In genomic region chr10:43077421-43078171, GRCh38 we compare ENCODE assay signal across 8 cellular contexts. TPM values are rescaled to one million over a fixed set of nuclear protein-coding genes. Genes with fewer than 3 reads are reported as not detected.
DNase-seq lines count a peak whose midpoint lies in the region; ATAC-seq and TF ChIP-seq lines count a peak whose summit lies in the region.

No MANE protein-coding gene starts in this region.

- peaks cover 0 to 2% (median 0%) of the 10 kb centered on the region in 3 experiments; a peak in 1 of 7 replicates for H3K36me3 Mint-ChIP-seq in H9 (ENCODE audit: insufficient read depth in 1 of 3, low read depth in 3 of 3)
- H3K36me3 Mint-ChIP-seq in naive thymus-derived CD8-positive, alpha-beta T cell, result no peaks in the 10 kb centered on the region

- no peak overlapping the region for H4K5ac ChIP-seq in H9 (ENCODE audit: insufficient read length, low read depth, low read length)

- H3K4me2 ChIP-seq in H9 (ENCODE audit: insufficient read depth, insufficient read length, low read length), result peak overlapping the region; percentile 34

- ATAC-seq in naive thymus-derived CD8-positive, alpha-beta T cell, result no peak
- ATAC-seq in GM18505 (IDR thresholded peaks at IDR 0.05; ENCODE audit: unreplicated experiment), result no peak
- no peak for ATAC-seq in HG02840 (IDR thresholded peaks at IDR 0.05; ENCODE audit: low FRiP score, unreplicated experiment)

- H3K18ac ChIP-seq in H9 (ENCODE audit: insufficient read length, low read depth, low read length), result no peak overlapping the region

- DNase-seq in H9 (no peak), WERI-Rb-1 (no peak), germinal center (ENCODE audit: low spot score) (no peak)
- no peak for DNase-seq in naive thymus-derived CD8-positive, alpha-beta T cell

- no peaks in the 10 kb centered on the region for H3K4me1 ChIP-seq in ACC112 (ENCODE audit: control insufficient read depth, insufficient read depth, low read length, unreplicated experiment)
- H3K4me1 ChIP-seq in H9 (ENCODE audit: insufficient read depth, low read length), result no peaks in the 10 kb centered on the region
- H3K4me1 ChIP-seq in ectodermal cell (ENCODE audit: control insufficient read depth, insufficient read depth, low read length), result peaks cover 4% of the 10 kb centered on the region

- H3T11ph ChIP-seq in H9 (ENCODE audit: low read length), result no peak overlapping the region

- H3K79me2 ChIP-seq in ACC112 (ENCODE audit: control insufficient read depth, insufficient read depth, low read length, unreplicated experiment), result no peaks in the 10 kb centered on the region
- H3K79me2 ChIP-seq in H9 (ENCODE audit: insufficient read depth, low read length), result no peaks in the 10 kb centered on the region

- no peak overlapping the region for H3K9ac ChIP-seq in H9 (ENCODE audit: extremely low read depth, insufficient read length, low read length)

- no peaks in the 10 kb centered on the region for H4K20me1 ChIP-seq in H9 (ENCODE audit: control insufficient read depth, insufficient read depth, insufficient read length)

- no peak overlapping the region for H3K14ac ChIP-seq in H9 (ENCODE audit: insufficient read depth, low read length)

- H4K8ac ChIP-seq in H9 (replicated peaks; ENCODE audit: insufficient read length, low read depth, low read length), result no peak overlapping the region

- no peak overlapping the region for H4K91ac ChIP-seq in H9 (ENCODE audit: insufficient read length, low read depth, low read length)

- POLR2A ChIA-PET in naive thymus-derived CD8-positive, alpha-beta T cell (lab: Charles Lee), result no interaction called here

- H2BK20ac ChIP-seq in H9 (ENCODE audit: low read depth, low read length, poor library complexity, severe bottlenecking), result no peak overlapping the region

- H3K36me3 ChIP-seq in ACC112 (ENCODE audit: insufficient read depth, low read length) (no peaks in the 10 kb centered on the region), ectodermal cell (ENCODE audit: control insufficient read depth, insufficient read depth, low read length) (no peaks in the 10 kb centered on the region), WERI-Rb-1 (no peaks in the 10 kb centered on the region)

- H3K9me3 Mint-ChIP-seq in H9, result no peaks in the 10 kb centered on the region; a peak in 1 of 5 replicates
- no peaks in the 10 kb centered on the region for H3K9me3 Mint-ChIP-seq in naive thymus-derived CD8-positive, alpha-beta T cell

- no peak overlapping the region for H3K56ac ChIP-seq in H9 (ENCODE audit: insufficient read length, low read depth, low read length)

- H3K27me3 Mint-ChIP-seq in H9 (ENCODE audit: low read depth), result peaks cover 60% of the 10 kb centered on the region
- peaks cover 11 to 54% (median 40%) of the 10 kb centered on the region in 5 donors for H3K27me3 Mint-ChIP-seq in naive thymus-derived CD8-positive, alpha-beta T cell

- no peaks in the 10 kb centered on the region for H3K9me3 ChIP-seq in H9 (ENCODE audit: control insufficient read depth, low read depth, low read length)
- H3K9me3 ChIP-seq in ectodermal cell (ENCODE audit: control insufficient read depth, low read length), result no peaks in the 10 kb centered on the region
- H3K9me3 ChIP-seq in WERI-Rb-1 (ENCODE audit: severe bottlenecking), result no peaks in the 10 kb centered on the region

- no peak for TF ChIP-seq POLR2A in GM18505 (IDR thresholded peaks at IDR 0.05; ENCODE audit: borderline replicate concordance, extremely low read depth, insufficient read depth, insufficient read length)

- no peak for TF ChIP-seq CTCF in H9 (conservative IDR thresholded peaks at IDR 0.05)
- TF ChIP-seq CTCF in WERI-Rb-1 (IDR thresholded peaks at IDR 0.05; ENCODE audit: low read depth, low read length), result no peak

- H3K4me1 Mint-ChIP-seq in H9, result peaks cover 8 to 13% of the 10 kb centered on the region in 2 experiments; a peak in 3 of 4 replicates
- H3K4me1 Mint-ChIP-seq in naive thymus-derived CD8-positive, alpha-beta T cell, result peaks cover 0 to 7% (median 3%) of the 10 kb centered on the region in 4 donors

- no peak overlapping the region for H2BK5ac ChIP-seq in H9 (ENCODE audit: insufficient read length, low read length)

- no peak overlapping the region for H3K4ac ChIP-seq in H9 (ENCODE audit: low read depth, low read length)

- no peak overlapping the region for H3K27ac Mint-ChIP-seq in H9
- H3K27ac Mint-ChIP-seq in naive thymus-derived CD8-positive, alpha-beta T cell, result no peak overlapping the region

- H3K23ac ChIP-seq in H9 (ENCODE audit: insufficient read length, low read depth, low read length), result no peak overlapping the region

- H3K4me3 ChIP-seq in ACC112 (ENCODE audit: low read depth, low read length) (peak overlapping the region; percentile 79), ectodermal cell (ENCODE audit: insufficient read depth, low read depth, low read length) (peak overlapping the region; percentile 52), WERI-Rb-1 (ENCODE audit: low read depth, low read length) (no peak overlapping the region)

- no peak overlapping the region for H3K27ac ChIP-seq in ACC112 (ENCODE audit: low read depth, low read length)
- H3K27ac ChIP-seq in H9 (ENCODE audit: insufficient read length, low read depth, low read length), result no peak overlapping the region
- no peak overlapping the region for H3K27ac ChIP-seq in ectodermal cell (ENCODE audit: insufficient read depth, low read depth, low read length, poor library complexity, severe bottlenecking)
- H3K27ac ChIP-seq in WERI-Rb-1, result no peak overlapping the region

- H2AFZ ChIP-seq in ACC112 (ENCODE audit: low read length, unreplicated experiment), result peak overlapping the region; percentile 60
- H2AFZ ChIP-seq in H9 (ENCODE audit: low read length), result no peak overlapping the region

- WGBS in H9 (ENCODE audit: extremely low coverage, insufficient read length, low lambda C conversion rate), result no CpG with 5 or more reads among the region's 72 CpGs
- 3 to 4% methylated on average over 72 of the region's 72 CpGs for WGBS in ectodermal cell, 2 experiments

- H2BK12ac ChIP-seq in H9 (ENCODE audit: insufficient read length, low read depth, low read length), result no peak overlapping the region

- peak overlapping the region; percentile 64 to 80 for H3K4me3 Mint-ChIP-seq in H9
- peak overlapping the region; percentile 30 to 74 (median 62) for H3K4me3 Mint-ChIP-seq in naive thymus-derived CD8-positive, alpha-beta T cell

- no peak overlapping the region for H2BK15ac ChIP-seq in H9 (ENCODE audit: low read depth, low read length)

- H2AK5ac ChIP-seq in H9 (ENCODE audit: insufficient read length, low read length), result no peak overlapping the region

- no peaks in the 10 kb centered on the region for H3K79me1 ChIP-seq in H9 (ENCODE audit: insufficient read depth, low read depth, low read length, poor library complexity, severe bottlenecking)

- no peak overlapping the region for H2BK120ac ChIP-seq in H9 (ENCODE audit: low read depth, low read length, poor library complexity, severe bottlenecking)

- H3K23me2 ChIP-seq in H9 (ENCODE audit: insufficient read length, low read depth, low read length, poor library complexity, severe bottlenecking), result peaks cover 10% of the 10 kb centered on the region

- H3K27me3 ChIP-seq in ACC112 (ENCODE audit: insufficient read depth, low read length) (peaks cover 70% of the 10 kb centered on the region), H9 (ENCODE audit: insufficient read depth, low read length) (peaks cover 20% of the 10 kb centered on the region), ectodermal cell (ENCODE audit: control insufficient read depth, insufficient read depth, low read length, poor library complexity, severe bottlenecking) (peaks cover 40% of the 10 kb centered on the region), WERI-Rb-1 (ENCODE audit: insufficient read depth, low read depth, severe bottlenecking) (peaks cover 92% of the 10 kb centered on the region)

RNA-seq across cellular contexts. Expression of gene RET, which starts 0.7 kb away (rescaled TPM):
- 11.2 and 12.2 TPM in 2 replicates for total RNA-seq in H9 (2021)
- polyA plus RNA-seq in ectodermal cell (2013, experiment 1 of 4), result 2.4 TPM
- 1.8 TPM for polyA plus RNA-seq in ectodermal cell (2013, experiment 2 of 4)
- 2.3 TPM for polyA plus RNA-seq in ectodermal cell (2013, experiment 3 of 4)
- polyA plus RNA-seq in ectodermal cell (2013, experiment 4 of 4), result 2.4 TPM
- not detected for total RNA-seq in naive thymus-derived CD8-positive, alpha-beta T cell
- polyA plus RNA-seq in naive thymus-derived CD8-positive, alpha-beta T cell, result not detected

Comparison
In these comparisons a context has a peak if more than half of its experiments do, and no peak if none do; other contexts are left out.
1. RNA of gene RET, which starts 0.7 kb away (total RNA-seq): 11.2 to 12.2 TPM in H9; not detected in naive thymus-derived CD8-positive, alpha-beta T cell; every median in the first group is over 10 times any median in the second.